Comparison of ENCODE assay signal across 14 cellular contexts in the genomic region with DNA sequence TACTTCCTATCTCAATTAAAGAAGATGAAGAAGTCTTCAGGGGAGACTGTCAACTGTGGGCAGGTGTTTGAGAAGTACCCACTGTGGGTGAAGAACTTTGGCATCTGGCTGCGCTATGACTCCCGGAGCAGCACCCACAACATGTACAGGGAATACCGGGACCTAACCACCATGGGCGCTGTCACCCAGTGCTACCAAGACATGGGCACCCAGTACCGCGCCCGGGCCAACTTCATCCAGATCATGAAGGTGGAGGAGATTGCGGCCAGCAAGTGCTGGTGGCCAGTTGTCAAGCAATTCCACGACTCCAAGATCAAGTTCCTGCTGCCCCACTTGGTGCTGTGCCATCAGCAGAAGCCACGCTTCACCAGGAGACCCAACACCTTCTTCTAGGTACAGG. TPM values are rescaled to one million over a fixed set of nuclear protein-coding genes. Genes with fewer than 3 reads are reported as not detected.
DNase-seq lines count a peak whose midpoint lies in the region; ATAC-seq and TF ChIP-seq lines count a peak whose summit lies in the region.
"Had no signal": no experiment of that assay in that cellular context is flagged by ENCODE, and none has a peak within 500 bp of the region (broad histone marks: within the 10 kb centered on the region; RNA-seq: fewer than 3 reads in every experiment).

No MANE protein-coding gene starts in this region.

- H3K9me3 Mint-ChIP-seq in activated CD8-positive, alpha-beta T cell treated with anti-CD3 and anti-CD28 coated beads for 36 hours = no peaks in the 10 kb centered on the region
- H3K9me3 Mint-ChIP-seq in activated CD8-positive, alpha-beta T cell treated with anti-CD3 and anti-CD28 coated beads, Interleukin-2, amount 10 ng/mL, durations not matched to agents 7 days and 5 days (ENCODE audit: insufficient read depth) = no peaks in the 10 kb centered on the region

- no peak overlapping the region for H3K4me3 ChIP-seq in transverse colon
- H3K4me3 ChIP-seq in ovary = no peak overlapping the region
- H3K4me3 ChIP-seq: prostate gland had no signal

- POLR2A ChIA-PET in activated CD8-positive, alpha-beta T cell treated with anti-CD3 and anti-CD28 coated beads for 36 hours (lab: Charles Lee) = interaction anchor here (0.8 to 2.5 kb wide), 5 partner anchors 9 to 45 kb away, joined by 3 to 12 read pairs (median 4); no protein-coding TSS in a partner anchor
- POLR2A ChIA-PET in activated CD8-positive, alpha-beta T cell treated with anti-CD3 and anti-CD28 coated beads, Interleukin-2, amount 10 ng/mL, durations not matched to agents 7 days and 5 days (lab: Charles Lee) = interaction anchor here (0.6 to 1.8 kb wide), 7 partner anchors 9 to 55 kb away, joined by 3 to 17 read pairs (median 8); a partner anchor contains a TSS
- POLR2A ChIA-PET in RWPE1 (lab: Yijun Ruan, JAX; ENCODE audit: low non-redundant PET) = interaction anchor here (1.0 kb wide), 1 partner anchor 27 kb away, joined by 3 read pairs; no protein-coding TSS in a partner anchor

- in situ Hi-C loops in transverse colon (cut with MboI; ENCODE audit: low pct_ligation_motif_present in 1 of 4, low pct_unique_long_range_greater_than_20kb in 1 of 4, low sequenced_read_pairs in 3 of 4) = no loop called here

- no peaks in the 10 kb centered on the region for H3K36me3 Mint-ChIP-seq in activated CD8-positive, alpha-beta T cell treated with anti-CD3 and anti-CD28 coated beads for 36 hours (ENCODE audit: low read depth)
- no peaks in the 10 kb centered on the region for H3K36me3 Mint-ChIP-seq in activated CD8-positive, alpha-beta T cell treated with anti-CD3 and anti-CD28 coated beads, Interleukin-2, amount 10 ng/mL, durations not matched to agents 7 days and 5 days (ENCODE audit: low read depth)

- ATAC-seq in activated CD8-positive, alpha-beta T cell treated with anti-CD3 and anti-CD28 coated beads for 36 hours = no peak
- ATAC-seq in activated CD8-positive, alpha-beta T cell treated with anti-CD3 and anti-CD28 coated beads, Interleukin-2, amount 10 ng/mL, durations not matched to agents 7 days and 5 days = no peak
- ATAC-seq in foreskin keratinocyte = no peak

- H3K4me1 ChIP-seq in foreskin keratinocyte (peaks cover 10% of the 10 kb centered on the region), transverse colon (peaks cover 8 to 25% (median 13%) of the 10 kb centered on the region in 4 donors), ovary (ENCODE audit: insufficient read depth) (no peaks in the 10 kb centered on the region)

- WGBS in transverse colon (ENCODE audit: low coverage in 1 of 2), 2 donors = 89% methylated on average over 10 of the region's 10 CpGs; no CpG with 5 or more reads in 1 of the 2 donors
- WGBS in ovary, 3 donors = 91 to 97% (median 96%) methylated on average over 10 of the region's 10 CpGs

- H3K9me3 ChIP-seq in transverse colon = no peaks in the 10 kb centered on the region
- no peaks in the 10 kb centered on the region for H3K9me3 ChIP-seq in ovary
- H3K9me3 ChIP-seq: Peyer's patch, prostate gland had no signal

- H3K4me1 Mint-ChIP-seq in activated CD8-positive, alpha-beta T cell treated with anti-CD3 and anti-CD28 coated beads for 36 hours (ENCODE audit: low read depth) = peaks cover 41% of the 10 kb centered on the region
- H3K4me1 Mint-ChIP-seq in activated CD8-positive, alpha-beta T cell treated with anti-CD3 and anti-CD28 coated beads, Interleukin-2, amount 10 ng/mL, durations not matched to agents 7 days and 5 days (ENCODE audit: low read depth) = peaks cover 50% of the 10 kb centered on the region

- DNase-seq in activated CD8-positive, alpha-beta T cell treated with anti-CD3 and anti-CD28 coated beads for 36 hours = no peak
- no peak for DNase-seq in activated CD8-positive, alpha-beta T cell treated with anti-CD3 and anti-CD28 coated beads, Interleukin-2, amount 10 ng/mL, durations not matched to agents 7 days and 5 days
- DNase-seq in RWPE1 (ENCODE audit: low spot score) = no peak
- no peak for DNase-seq in foreskin keratinocyte
- no peak for DNase-seq in transverse colon
- no peak for DNase-seq in SHP77 (lab: John Stamatoyannopoulos, UW)
- no peak for DNase-seq in ovary
- no peak for DNase-seq in midbrain (lab: John Stamatoyannopoulos, UW)
- DNase-seq: activated gamma-delta T cell treated with Interleukin-2 at 50 U/mL for 16 hours, dermis blood vessel endothelial cell, NCI-H1694 treated with DMSO at 0.1 percent for 48 hours, NCI-H510A, Peyer's patch had no signal

- intact Hi-C loops in activated CD8-positive, alpha-beta T cell treated with anti-CD3 and anti-CD28 coated beads for 36 hours (cut with micrococcal nuclease) = no loop called here
- intact Hi-C loops in transverse colon (cut with DNase I; ENCODE audit: low total_unique reads) (no loop called here), ovary (cut with DNase I) (loop anchor here in 1 of 4 donors (10.0 kb wide), 1 partner anchor 65 kb away; no protein-coding TSS in a partner anchor)

- H3K27me3 ChIP-seq in foreskin keratinocyte (no peaks in the 10 kb centered on the region), transverse colon (no peaks in the 10 kb centered on the region), ovary (no peaks in the 10 kb centered on the region)
- H3K27me3 ChIP-seq: Peyer's patch had no signal

- no peaks in the 10 kb centered on the region for H3K36me3 ChIP-seq in transverse colon
- H3K36me3 ChIP-seq in ovary = no peaks in the 10 kb centered on the region
- H3K36me3 ChIP-seq: Peyer's patch, prostate gland had no signal

- H3K4me3 Mint-ChIP-seq in activated CD8-positive, alpha-beta T cell treated with anti-CD3 and anti-CD28 coated beads for 36 hours = no peak overlapping the region
- no peak overlapping the region for H3K4me3 Mint-ChIP-seq in activated CD8-positive, alpha-beta T cell treated with anti-CD3 and anti-CD28 coated beads, Interleukin-2, amount 10 ng/mL, durations not matched to agents 7 days and 5 days

- CTCF ChIA-PET in activated CD8-positive, alpha-beta T cell treated with anti-CD3 and anti-CD28 coated beads for 36 hours (lab: Charles Lee) = interaction anchor here (1.0 to 1.6 kb wide), 5 partner anchors 8 to 74 kb away, joined by 3 to 10 read pairs (median 7); a partner anchor contains a TSS
- CTCF ChIA-PET in activated CD8-positive, alpha-beta T cell treated with anti-CD3 and anti-CD28 coated beads, Interleukin-2, amount 10 ng/mL, durations not matched to agents 7 days and 5 days (lab: Charles Lee) = interaction anchor here (0.6 to 2.4 kb wide), 9 partner anchors 9 to 147 kb away, joined by 3 to 16 read pairs (median 3); no protein-coding TSS in a partner anchor
- CTCF ChIA-PET in RWPE1 (lab: Yijun Ruan, JAX) = no interaction called here

- H3K27ac ChIP-seq in RWPE1 (peak overlapping the region; percentile 88), foreskin keratinocyte (peak overlapping the region; percentile 76), transverse colon (peak overlapping the region; percentile 78 to 87 (median 83)), ovary (no peak overlapping the region)

- TF ChIP-seq EP300 in transverse colon (IDR thresholded peaks at IDR 0.05; ENCODE audit: low read depth) (no peak), ovary (IDR thresholded peaks at IDR 0.05) (no peak)

- no peaks in the 10 kb centered on the region for H3K27me3 Mint-ChIP-seq in activated CD8-positive, alpha-beta T cell treated with anti-CD3 and anti-CD28 coated beads for 36 hours
- H3K27me3 Mint-ChIP-seq in activated CD8-positive, alpha-beta T cell treated with anti-CD3 and anti-CD28 coated beads, Interleukin-2, amount 10 ng/mL, durations not matched to agents 7 days and 5 days (ENCODE audit: low read depth) = peaks cover 4% of the 10 kb centered on the region

- no peak for TF ChIP-seq POLR2A in transverse colon (IDR thresholded peaks at IDR 0.05)
- no peak for TF ChIP-seq POLR2A in ovary (IDR thresholded peaks at IDR 0.05)

- no peak for TF ChIP-seq CTCF in activated CD8-positive, alpha-beta T cell treated with anti-CD3 and anti-CD28 coated beads for 36 hours (IDR thresholded peaks at IDR 0.05)
- no peak for TF ChIP-seq CTCF in RWPE1 (conservative IDR thresholded peaks at IDR 0.05; ENCODE audit: low read depth)
- TF ChIP-seq CTCF in foreskin keratinocyte (conservative IDR thresholded peaks at IDR 0.05) = no peak
- TF ChIP-seq CTCF in transverse colon (IDR thresholded peaks at IDR 0.05) = no peak
- no peak for TF ChIP-seq CTCF in ovary (IDR thresholded peaks at IDR 0.05)

- H3K27ac Mint-ChIP-seq in activated CD8-positive, alpha-beta T cell treated with anti-CD3 and anti-CD28 coated beads for 36 hours = peak overlapping the region; percentile 15
- H3K27ac Mint-ChIP-seq in activated CD8-positive, alpha-beta T cell treated with anti-CD3 and anti-CD28 coated beads, Interleukin-2, amount 10 ng/mL, durations not matched to agents 7 days and 5 days = no peak overlapping the region

RNA-seq across cellular contexts. Expression of a gene that starts 15.5 kb away (rescaled TPM):
- total RNA-seq in activated CD8-positive, alpha-beta T cell treated with anti-CD3 and anti-CD28 coated beads for 36 hours = 10 to 100 TPM; 10.6 to 10.9 TPM
- 10 to 100 TPM; 14.0 to 15.8 TPM for total RNA-seq in activated CD8-positive, alpha-beta T cell treated with anti-CD3 and anti-CD28 coated beads, Interleukin-2, amount 10 ng/mL, durations not matched to agents 7 days and 5 days
- 27.0 and 30.9 TPM in 2 replicates for total RNA-seq in foreskin keratinocyte
- 18.2 and 20.7 TPM in 2 replicates for polyA plus RNA-seq in foreskin keratinocyte
- 10 to 100 TPM; 22.5 to 83.8 (median 62.0) TPM for total RNA-seq in transverse colon
- 10 to 100 TPM; 13.2 to 38.0 (median 15.0) TPM for total RNA-seq in ovary
- 10 to 100 TPM; 11.2 to 18.9 TPM for polyA plus RNA-seq in ovary

RNA-seq across cellular contexts. Expression of a gene that starts 56.6 kb away (rescaled TPM):
- 100 to 1,000 TPM; 404 TPM for total RNA-seq in activated CD8-positive, alpha-beta T cell treated with anti-CD3 and anti-CD28 coated beads for 36 hours
- 100 to 1,000 TPM; 206 to 215 TPM for total RNA-seq in activated CD8-positive, alpha-beta T cell treated with anti-CD3 and anti-CD28 coated beads, Interleukin-2, amount 10 ng/mL, durations not matched to agents 7 days and 5 days
- total RNA-seq in foreskin keratinocyte (177 and 204 TPM in 2 replicates), transverse colon (100 to 1,000 TPM; 209 to 296 (median 211) TPM), ovary (100 to 1,000 TPM in 5 of 7 donors, 10 to 100 TPM in 2; 92.2 to 135 (median 115) TPM)
- polyA plus RNA-seq in foreskin keratinocyte (159 and 195 TPM in 2 replicates), ovary (100 to 1,000 TPM in 1 of 2 donors, 10 to 100 TPM in 1; 52.9 to 150 TPM)

Comparison
In these comparisons a context has a peak if more than half of its experiments do, and no peak if none do; other contexts are left out.
1. H3K27ac ChIP-seq: peak in RWPE1 (single experiment), foreskin keratinocyte (single experiment) and transverse colon (4 of 4); none in ovary (0 of 2).